ENCODE assay signal across 26 cellular contexts in genomic region chr1:3236361-3236760, GRCh38.
A peak's percentile ranks its signal among the peaks of the same experiment; 100 is the strongest.
DNase-seq lines count a peak whose midpoint lies in the region; ATAC-seq, FAIRE-seq and TF ChIP-seq lines count a peak whose summit lies in the region.
"Had no signal": no experiment of that assay in that cellular context is flagged by ENCODE, and none has a peak within 500 bp of the region (broad histone marks: within the 10 kb centered on the region; RNA-seq: fewer than 3 reads in every experiment).

No MANE protein-coding gene starts in this region.

- H3K4me3 Mint-ChIP-seq in stimulated activated memory B cell treated with anti-CD40 and anti-IgM and Interleukin-4, amounts not matched to agents 10 μg/mL and 1 μg/mL and 100 μg/mL, for 72 hours, result no peak overlapping the region
- H3K4me3 Mint-ChIP-seq: CD14-positive monocyte; CD4-positive, alpha-beta T cell; GM23338; HFFc6 had no signal

- intact Hi-C loops in left ventricle myocardium superior (cut with micrococcal nuclease) (no loop called here), heart right ventricle (cut with DNase I) (no loop called here)

- H3K27me3 ChIP-seq in heart right ventricle, result peaks cover 0 to 7% (median 0%) of the 10 kb centered on the region in 7 donors
- H3K27me3 ChIP-seq: BE2C had no signal

- H3K27ac Mint-ChIP-seq in stimulated activated memory B cell treated with anti-CD40 and anti-IgM and Interleukin-4, amounts not matched to agents 10 μg/mL and 1 μg/mL and 100 μg/mL, for 72 hours, result no peak overlapping the region
- H3K27ac Mint-ChIP-seq: CD14-positive monocyte; CD4-positive, alpha-beta T cell; GM23338; HFFc6 had no signal

- DNase-seq in left ventricle myocardium superior (peak; percentile 5), heart right ventricle (no peak), HTR-8/SVneo (ENCODE audit: insufficient read length, low spot score) (no peak), RPMI8226 (no peak)
- DNase-seq in activated effector memory CD4-positive, alpha-beta T cell treated with Interleukin-2 at 50 U/mL for 16 hours, result no peak
- DNase-seq: 8988T; ACHN; AML-193; BE2C; Calu3; CD4-positive, alpha-beta T cell; COR-L47; DMS53; DMS79 treated with DMSO at 0.1 percent for 48 hours; GF-D8; HFFc6 had no signal

- no peak for TF ChIP-seq CTCF in heart right ventricle (IDR thresholded peaks at IDR 0.05)

- no peak for ATAC-seq in left ventricle myocardium superior
- ATAC-seq in heart right ventricle, result no peak
- peak; percentile 38 for ATAC-seq in stimulated activated memory B cell treated with anti-CD40 and anti-IgM and Interleukin-4, amounts not matched to agents 10 μg/mL and 1 μg/mL and 100 μg/mL, for 72 hours
- ATAC-seq: A549 had no signal

- WGBS in heart right ventricle, 2 donors, result 88 to 89% methylated on average over 9 of the region's 9 CpGs

- no peaks in the 10 kb centered on the region for H3K9me3 Mint-ChIP-seq in stimulated activated memory B cell treated with anti-CD40 and anti-IgM and Interleukin-4, amounts not matched to agents 10 μg/mL and 1 μg/mL and 100 μg/mL, for 72 hours
- H3K9me3 Mint-ChIP-seq: CD4-positive, alpha-beta T cell; GM23338 had no signal

- H3K9me3 ChIP-seq in heart right ventricle, result peaks cover 0 to 6% (median 0%) of the 10 kb centered on the region in 11 donors
- H3K9me3 ChIP-seq: A549; BE2C; BLaER1 treated with 17β-estradiol and CSF1 and Interleukin-3, amounts not matched to agents 10 nM and 100 nM; HAP-1 had no signal

- no peaks in the 10 kb centered on the region for H3K36me3 ChIP-seq in heart right ventricle
- H3K36me3 ChIP-seq: BE2C; BLaER1 treated with 17β-estradiol and CSF1 and Interleukin-3, amounts not matched to agents 10 nM and 100 nM; HAP-1 had no signal

- H3K4me1 Mint-ChIP-seq in stimulated activated memory B cell treated with anti-CD40 and anti-IgM and Interleukin-4, amounts not matched to agents 10 μg/mL and 1 μg/mL and 100 μg/mL, for 72 hours, result no peaks in the 10 kb centered on the region
- H3K4me1 Mint-ChIP-seq: CD14-positive monocyte had no signal

- no peaks in the 10 kb centered on the region for H3K36me3 Mint-ChIP-seq in stimulated activated memory B cell treated with anti-CD40 and anti-IgM and Interleukin-4, amounts not matched to agents 10 μg/mL and 1 μg/mL and 100 μg/mL, for 72 hours
- H3K36me3 Mint-ChIP-seq: CD14-positive monocyte had no signal

- H3K27ac ChIP-seq in heart right ventricle, result no peak overlapping the region
- peak overlapping the region; percentile 29 for H3K27ac ChIP-seq in cingulate gyrus (ENCODE audit: low read depth, low read length)
- H3K27ac ChIP-seq: A549; BLaER1 treated with 17β-estradiol and CSF1 and Interleukin-3, amounts not matched to agents 10 nM and 100 nM had no signal

- H3K27me3 Mint-ChIP-seq in stimulated activated memory B cell treated with anti-CD40 and anti-IgM and Interleukin-4, amounts not matched to agents 10 μg/mL and 1 μg/mL and 100 μg/mL, for 72 hours, result peaks cover 10% of the 10 kb centered on the region
- H3K27me3 Mint-ChIP-seq: CD4-positive, alpha-beta T cell had no signal

- FAIRE-seq in HTR-8/SVneo (lab: Jason Lieb, UNC), result no peak
- FAIRE-seq: A549, GM12891, GM18507, H54 had no signal

- peaks cover 0 to 4% (median 0%) of the 10 kb centered on the region in 9 donors for H3K4me1 ChIP-seq in heart right ventricle
- H3K4me1 ChIP-seq: A549, BE2C, HAP-1 had no signal

- no peak overlapping the region for H3K4me3 ChIP-seq in heart right ventricle
- H3K4me3 ChIP-seq: A549; BLaER1 treated with 17β-estradiol and CSF1 and Interleukin-3, amounts not matched to agents 10 nM and 100 nM; GM23338; HAP-1 had no signal
